17 cellular contexts compared by ENCODE assay signal in the genomic region with DNA sequence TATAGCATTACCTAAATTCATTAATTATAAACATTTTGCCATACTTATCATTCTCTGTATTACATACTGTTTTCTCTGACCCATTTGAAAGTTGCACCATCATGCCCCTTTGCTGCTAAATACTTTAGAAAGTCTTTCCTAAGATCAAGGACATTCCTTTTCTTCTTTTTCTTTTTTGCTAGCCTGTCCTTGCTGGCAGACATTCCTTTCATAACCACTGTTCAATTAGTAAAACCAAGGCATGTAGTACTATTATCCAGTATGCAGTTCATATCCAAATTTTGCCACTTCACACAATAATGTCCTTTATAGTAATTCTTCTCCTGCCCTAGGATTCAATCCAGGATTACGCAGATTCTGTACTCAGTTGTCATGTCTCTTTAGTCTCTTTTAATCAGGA.
DNase-seq lines count a peak whose midpoint lies in the region; TF ChIP-seq lines count a peak whose summit lies in the region.
"Had no signal": no experiment of that assay in that cellular context is flagged by ENCODE, and none has a peak within 500 bp of the region (broad histone marks: within the 10 kb centered on the region; RNA-seq: fewer than 3 reads in every experiment).

No MANE protein-coding gene starts in this region.

- H3K4me3 ChIP-seq in AG10803 (ENCODE audit: low read length): no peak overlapping the region
- no peak overlapping the region for H3K4me3 ChIP-seq in smooth muscle cell
- H3K4me3 ChIP-seq: GM12878, HAP-1, Peyer's patch, SK-N-MC had no signal

- H4K20me1 ChIP-seq in smooth muscle cell (ENCODE audit: low read depth): no peaks in the 10 kb centered on the region

- H3K79me2 ChIP-seq in smooth muscle cell (ENCODE audit: low read depth): peaks cover 5% of the 10 kb centered on the region

- TF ChIP-seq CTCF in AG10803 (conservative IDR thresholded peaks at IDR 0.05; ENCODE audit: low read length): no peak
- TF ChIP-seq CTCF in smooth muscle cell (IDR thresholded peaks at IDR 0.05; ENCODE audit: borderline replicate concordance, insufficient read depth, poor library complexity, severe bottlenecking): no peak

- no peaks in the 10 kb centered on the region for H3K27me3 ChIP-seq in smooth muscle cell (ENCODE audit: low read depth)
- H3K27me3 ChIP-seq: Peyer's patch had no signal

- DNase-seq in AG10803 (ENCODE audit: low read depth) (peak; percentile 93), amniotic epithelial cell (ENCODE audit: low read depth) (peak; percentile 35), fibroblast of peridontal ligament (ENCODE audit: extremely low read depth) (peak; percentile 65), smooth muscle cell (lab: John Stamatoyannopoulos, UW; ENCODE audit: unreplicated experiment) (no peak), NCI-H1092 treated with DMSO at 0.1 percent for 48 hours (lab: John Stamatoyannopoulos, UW) (no peak), NCI-H187 treated with DMSO at 0.1 percent for 48 hours (lab: John Stamatoyannopoulos, UW) (no peak)
- no peak for DNase-seq in activated naive CD4-positive, alpha-beta T cell treated with Interleukin-2 at 50 U/mL for 16 hours
- DNase-seq: AML-193, DMS79 treated with DMSO at 0.1 percent for 48 hours, NCI-H1436, NCI-H2029, Peyer's patch had no signal

- peak overlapping the region; percentile 12 for H3K27ac ChIP-seq in smooth muscle cell (ENCODE audit: low read depth)
- H3K27ac ChIP-seq: C4-2B, HL-60, Peyer's patch, SK-N-MC had no signal

- H3K36me3 ChIP-seq in smooth muscle cell (ENCODE audit: low read depth): no peaks in the 10 kb centered on the region
- H3K36me3 ChIP-seq: HAP-1, Peyer's patch had no signal

- H3K4me2 ChIP-seq in smooth muscle cell: peak overlapping the region; percentile 23

- H3K4me1 ChIP-seq in smooth muscle cell (ENCODE audit: low read depth): peaks cover 26% of the 10 kb centered on the region

- WGBS in smooth muscle cell (ENCODE audit: low lambda C conversion rate): 81% methylated on average over 1 of the region's 1 CpG

- no peaks in the 10 kb centered on the region for H3K9me3 ChIP-seq in smooth muscle cell (replicated peaks; ENCODE audit: low read depth)
- H3K9me3 ChIP-seq: HAP-1, Peyer's patch had no signal

- H3F3A ChIP-seq in smooth muscle cell (ENCODE audit: low read depth): peaks cover 6% of the 10 kb centered on the region

- H2AFZ ChIP-seq in smooth muscle cell (ENCODE audit: low read depth): no peak overlapping the region

- no peak overlapping the region for H3K9ac ChIP-seq in smooth muscle cell (ENCODE audit: low read depth)

Comparison
In these comparisons a context has a peak if more than half of its experiments do, and no peak if none do; other contexts are left out.
1. DNase-seq: peak in AG10803 (single experiment), amniotic epithelial cell (single experiment) and fibroblast of peridontal ligament (single experiment); none in smooth muscle cell (single experiment), NCI-H1092 treated with DMSO at 0.1 percent for 48 hours (single experiment), activated naive CD4-positive, alpha-beta T cell treated with Interleukin-2 at 50 U/mL for 16 hours (single experiment) and NCI-H187 treated with DMSO at 0.1 percent for 48 hours (single experiment).